11 cellular contexts compared by ENCODE assay signal in the genomic region with DNA sequence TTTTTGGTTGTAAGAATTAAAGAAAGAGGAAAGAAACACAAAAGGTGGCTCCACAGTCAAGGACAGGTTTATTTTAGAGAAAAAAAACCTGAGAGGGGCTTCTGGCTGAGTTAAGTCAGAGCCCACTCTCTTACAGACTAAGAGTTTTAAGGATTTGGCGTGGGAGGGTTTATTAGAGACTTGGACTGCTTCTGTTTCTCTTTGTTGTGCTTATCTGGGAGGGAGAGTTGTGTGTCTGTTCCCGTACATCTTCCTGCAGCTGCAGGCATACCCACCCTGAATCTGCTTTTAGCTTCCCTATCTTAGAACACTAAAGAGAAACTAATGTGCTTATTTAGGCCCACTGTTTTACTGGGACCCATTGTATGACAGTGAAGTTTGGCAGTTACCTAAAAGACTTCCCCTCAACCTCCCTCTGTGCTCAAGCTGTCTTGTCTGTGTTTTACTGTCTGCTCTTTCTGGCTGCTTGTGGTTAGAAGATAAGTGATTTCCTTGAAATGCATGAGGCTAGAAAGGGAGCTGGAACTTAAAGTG. TPM values are rescaled to one million over a fixed set of nuclear protein-coding genes. Genes with fewer than 3 reads are reported as not detected.
A peak's percentile ranks its signal among the peaks of the same experiment; 100 is the strongest.
DNase-seq lines count a peak whose midpoint lies in the region; ATAC-seq and TF ChIP-seq lines count a peak whose summit lies in the region.
"Had no signal": no experiment of that assay in that cellular context is flagged by ENCODE, and none has a peak within 500 bp of the region (broad histone marks: within the 10 kb centered on the region; RNA-seq: fewer than 3 reads in every experiment).

No MANE protein-coding gene starts in this region.

- H3K36me3 ChIP-seq in body of pancreas (replicated peaks in 1 of 2; ENCODE audit: insufficient read depth in 1 of 2, low read depth in 2 of 2), result no peaks in the 10 kb centered on the region

- ATAC-seq in T-helper 17 cell (peak; percentile 53), body of pancreas (no peak)

- no peak overlapping the region for H3K27ac Mint-ChIP-seq in CD14-positive monocyte
- H3K27ac Mint-ChIP-seq in T-helper 17 cell, result peak overlapping the region; percentile 87
- H3K27ac Mint-ChIP-seq in nephron progenitor cell, result no peak overlapping the region

- CTCF ChIA-PET in RWPE1 (lab: Yijun Ruan, JAX), result interaction anchor here (0.8 to 1.1 kb wide), 2 partner anchors 8 to 14 kb away, joined by 3 to 5 read pairs; no protein-coding TSS in a partner anchor

- peak overlapping the region; percentile 48 to 74 for H3K4me3 Mint-ChIP-seq in CD14-positive monocyte
- peak overlapping the region; percentile 84 for H3K4me3 Mint-ChIP-seq in T-helper 17 cell
- no peak overlapping the region for H3K4me3 Mint-ChIP-seq in nephron progenitor cell

- peaks cover 0 to 2% (median 1%) of the 10 kb centered on the region in 3 donors for H3K27me3 Mint-ChIP-seq in CD14-positive monocyte (ENCODE audit: low read depth in 3 of 3)
- no peaks in the 10 kb centered on the region for H3K27me3 Mint-ChIP-seq in T-helper 17 cell
- H3K27me3 Mint-ChIP-seq in nephron progenitor cell (ENCODE audit: low read depth, poor library complexity), result peaks cover 5% of the 10 kb centered on the region

- POLR2A ChIA-PET in RWPE1 (lab: Yijun Ruan, JAX; ENCODE audit: low non-redundant PET), result no interaction called here

- TF ChIP-seq POLR2A in erythroblast (IDR thresholded peaks at IDR 0.05; ENCODE audit: low read length), result peak; percentile 85
- no peak for TF ChIP-seq POLR2A in body of pancreas (IDR thresholded peaks at IDR 0.05)

- H3K27me3 ChIP-seq in body of pancreas, result no peaks in the 10 kb centered on the region

- H3K36me3 Mint-ChIP-seq in CD14-positive monocyte (peaks cover 4 to 5% of the 10 kb centered on the region in 2 donors), T-helper 17 cell (ENCODE audit: low read depth) (peaks cover 12% of the 10 kb centered on the region), nephron progenitor cell (ENCODE audit: low read depth) (peaks cover 16% of the 10 kb centered on the region)

- intact Hi-C loops in CD14-positive monocyte (cut with micrococcal nuclease), result no loop called here
- intact Hi-C loops in body of pancreas (cut with DNase I), result no loop called here

- H3K27ac ChIP-seq in body of pancreas, result no peak overlapping the region
- H3K27ac ChIP-seq in RWPE1, result no peak overlapping the region

- TF ChIP-seq CTCF in CD14-positive monocyte (IDR thresholded peaks at IDR 0.05), result no peak
- no peak for TF ChIP-seq CTCF in nephron progenitor cell (IDR thresholded peaks at IDR 0.05)
- no peak for TF ChIP-seq CTCF in body of pancreas (IDR thresholded peaks at IDR 0.05)
- no peak for TF ChIP-seq CTCF in RWPE1 (conservative IDR thresholded peaks at IDR 0.05; ENCODE audit: low read depth)

- H3K9me3 Mint-ChIP-seq in CD14-positive monocyte, result peaks cover 0 to 4% (median 0%) of the 10 kb centered on the region in 7 donors
- peaks cover 34% of the 10 kb centered on the region for H3K9me3 Mint-ChIP-seq in nephron progenitor cell

- peaks cover 40% of the 10 kb centered on the region for H3K4me1 Mint-ChIP-seq in CD14-positive monocyte
- H3K4me1 Mint-ChIP-seq in T-helper 17 cell, result peaks cover 45% of the 10 kb centered on the region
- peaks cover 4% of the 10 kb centered on the region for H3K4me1 Mint-ChIP-seq in nephron progenitor cell

- H3K4me1 ChIP-seq in body of pancreas, result peaks cover 8% of the 10 kb centered on the region

- WGBS in body of pancreas, 2 donors, result 74 to 85% methylated on average over 2 of the region's 2 CpGs

- H3K9me3 ChIP-seq in T-helper 17 cell (ENCODE audit: control insufficient read depth, low read length, poor library complexity, severe bottlenecking) (no peaks in the 10 kb centered on the region), body of pancreas (no peaks in the 10 kb centered on the region)

- DNase-seq in CD14-positive monocyte (ENCODE audit: low spot score) (no peak), GDM1 (lab: John Stamatoyannopoulos, UW) (peak; percentile 80), T-helper 17 cell (no peak), erythroblast (lab: John Stamatoyannopoulos, UW) (peak; percentile 85 to 95), nephron progenitor cell (no peak), body of pancreas (no peak), islet precursor cell (no peak), RWPE1 (ENCODE audit: low spot score) (no peak)
- DNase-seq: activated effector memory CD4-positive, alpha-beta T cell treated with anti-CD3 and anti-CD28 coated beads, Interleukin-2, amount 50 U/mL, for 16 hours; dermis blood vessel endothelial cell; NCI-H446 had no signal

- no peak overlapping the region for H3K4me3 ChIP-seq in body of pancreas

RNA-seq across cellular contexts. Expression of a gene that starts 2.7 kb away (rescaled TPM):
- polyA plus RNA-seq in CD14-positive monocyte, result 10 to 100 TPM; 10.3 to 12.6 TPM
- total RNA-seq in T-helper 17 cell, result 1 to 10 TPM; 4.1 to 4.7 TPM
- total RNA-seq in body of pancreas, result 1 to 10 TPM in 1 of 2 donors, under 1 TPM in 1; under 0.01 to 1.0 TPM

RNA-seq across cellular contexts. Expression of a gene that starts 14.6 kb away (rescaled TPM):
- polyA plus RNA-seq in CD14-positive monocyte, result 10 to 100 TPM; 17.0 to 18.1 TPM
- total RNA-seq in T-helper 17 cell, result 1 to 10 TPM; 5.3 to 5.9 TPM
- 1 to 10 TPM; 6.7 to 6.9 TPM for total RNA-seq in body of pancreas

RNA-seq across cellular contexts. Expression of a gene that starts 36.9 kb away (rescaled TPM):
- polyA plus RNA-seq in CD14-positive monocyte, result under 1 TPM; 0.30 to 0.68 TPM
- total RNA-seq in T-helper 17 cell (10 to 100 TPM; 15.1 to 21.4 TPM), body of pancreas (100 to 1,000 TPM in 1 of 2 donors, 10 to 100 TPM in 1; 52.7 to 109 TPM)

Comparison
In these comparisons a context has a peak if more than half of its experiments do, and no peak if none do; other contexts are left out.
1. DNase-seq: peak in GDM1 (single experiment) and erythroblast (2 of 2); none in CD14-positive monocyte (single experiment), T-helper 17 cell (0 of 3), nephron progenitor cell (single experiment), body of pancreas (0 of 4), islet precursor cell (single experiment) and RWPE1 (single experiment).